Comparison of ENCODE assay signal across 27 cellular contexts in the genomic region with DNA sequence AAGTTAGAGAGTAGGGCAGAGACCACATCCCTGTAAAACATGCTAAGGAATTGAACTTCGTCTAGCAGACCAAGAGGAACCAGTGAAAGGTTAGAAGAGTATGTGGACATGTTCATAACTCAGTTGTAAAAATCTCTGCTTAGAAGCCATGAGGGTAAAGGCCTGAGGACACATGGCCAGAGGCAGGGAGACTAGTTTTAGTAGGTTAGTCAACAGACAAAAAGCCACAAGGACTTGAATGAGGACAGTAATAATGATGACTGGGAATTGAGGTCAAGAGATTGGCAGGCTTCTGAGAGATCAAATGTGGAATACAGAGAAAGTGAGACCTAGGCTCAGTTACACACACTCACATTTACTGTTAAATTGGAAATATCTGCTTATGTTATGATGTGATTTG.
"Had no signal": no experiment of that assay in that cellular context is flagged by ENCODE, and none has a peak within 500 bp of the region (broad histone marks: within the 10 kb centered on the region; RNA-seq: fewer than 3 reads in every experiment).

No MANE protein-coding gene starts in this region.

- H3K4me3 Mint-ChIP-seq: activated CD8-positive, alpha-beta T cell treated with anti-CD3 and anti-CD28 coated beads for 36 hours; activated naive CD8-positive, alpha-beta T cell; activated T-cell treated with anti-CD3 and anti-CD28 coated beads, Interleukin-2, amount 50 U/mL, for 4 hours; activated T-helper 17 cell treated with anti-CD3 and anti-CD28 coated beads, Interleukin-2, amount 50 U/mL, for 72 hours had no signal

- H3K4me3 ChIP-seq: body of pancreas, colonic mucosa, gastroesophageal sphincter had no signal

- H3K27me3 ChIP-seq: body of pancreas, colonic mucosa, gastroesophageal sphincter had no signal

- H3K36me3 ChIP-seq: colonic mucosa had no signal

- ATAC-seq: activated CD8-positive, alpha-beta T cell treated with anti-CD3 and anti-CD28 coated beads for 36 hours; activated T-cell treated with anti-CD3 and anti-CD28 coated beads, Interleukin-2, amount 50 U/mL, for 4 hours; activated T-helper 17 cell treated with anti-CD3 and anti-CD28 coated beads, Interleukin-2, amount 50 U/mL, for 72 hours; body of pancreas; esophagus mucosa; gastroesophageal sphincter had no signal

- H3K27ac ChIP-seq: body of pancreas, colonic mucosa, gastroesophageal sphincter had no signal

- H3K9me3 ChIP-seq: body of pancreas, colonic mucosa had no signal

- H3K4me1 Mint-ChIP-seq: activated T-helper 17 cell treated with anti-CD3 and anti-CD28 coated beads, Interleukin-2, amount 50 U/mL, for 72 hours had no signal

- H3K27me3 Mint-ChIP-seq: activated CD8-positive, alpha-beta T cell treated with anti-CD3 and anti-CD28 coated beads for 36 hours; activated naive CD8-positive, alpha-beta T cell; activated T-helper 17 cell treated with anti-CD3 and anti-CD28 coated beads, Interleukin-2, amount 50 U/mL, for 72 hours had no signal

- FAIRE-seq: astrocyte, endometrium had no signal

- H3K27ac Mint-ChIP-seq: activated CD8-positive, alpha-beta T cell treated with anti-CD3 and anti-CD28 coated beads for 36 hours; activated naive CD8-positive, alpha-beta T cell; activated T-helper 17 cell treated with anti-CD3 and anti-CD28 coated beads, Interleukin-2, amount 50 U/mL, for 72 hours had no signal

- H3K4me1 ChIP-seq: body of pancreas, colonic mucosa, gastroesophageal sphincter had no signal

- DNase-seq: activated CD4-positive, alpha-beta T cell treated with anti-CD3 and anti-CD28 coated beads for 4 hours; activated CD4-positive, alpha-beta T cell treated with anti-CD3 and anti-CD28 coated beads, Interleukin-2, amount 50 U/mL, for 1 hour; activated CD4-positive, alpha-beta T cell treated with anti-CD3 and anti-CD28 coated beads, Interleukin-2, amount 50 U/mL, for 48 hours; activated CD4-positive, CD25-positive, alpha-beta regulatory T cell; activated CD4-positive, CD25-positive, alpha-beta regulatory T cell treated with anti-CD3 and anti-CD28 coated beads, Interleukin-2, amount 50 U/mL, for 72 hours; activated CD8-positive, alpha-beta memory T cell treated with anti-CD3 and anti-CD28 coated beads for 24 hours; activated CD8-positive, alpha-beta T cell treated with anti-CD3 and anti-CD28 coated beads for 36 hours; activated effector memory CD4-positive, alpha-beta T cell treated with Interleukin-2 at 50 U/mL for 16 hours; activated gamma-delta T cell treated with Interleukin-2 at 50 U/mL for 16 hours; activated naive CD4-positive, alpha-beta T cell treated with anti-CD3 and anti-CD28 coated beads, Interleukin-2, amount 50 U/mL, for 16 hours; activated naive CD4-positive, alpha-beta T cell treated with Interleukin-2 at 50 U/mL for 16 hours; activated T-cell treated with anti-CD3 and anti-CD28 coated beads, Interleukin-2, amount 50 U/mL, for 4 hours; amniotic stem cell; anterior cingulate cortex; body of pancreas; caudate nucleus; cerebellar nuclear complex; colonic mucosa; effector CD8-positive, alpha-beta T cell; foreskin fibroblast; T-helper 2 cell had no signal
